In the genomic region with DNA sequence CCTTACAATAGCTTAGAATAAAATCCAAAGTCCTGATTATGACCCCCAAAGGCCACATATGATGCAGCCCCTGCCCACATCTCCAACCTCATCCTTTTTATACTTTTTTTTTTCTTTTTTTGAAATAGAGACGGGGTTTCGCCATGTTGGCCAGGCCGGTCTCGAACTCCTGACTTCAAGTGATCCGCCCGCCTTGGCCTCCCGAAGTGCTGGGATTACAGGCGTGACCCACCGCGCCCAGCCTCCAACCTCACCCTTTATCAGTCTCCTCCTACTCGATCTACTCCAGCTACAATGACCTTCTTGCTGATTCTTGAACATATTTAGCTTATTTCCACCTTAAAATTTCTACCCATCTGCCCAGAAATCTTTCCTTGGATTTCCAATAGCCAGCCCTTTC, we compare ENCODE assay signal across 8 cellular contexts. TPM values are rescaled to one million over a fixed set of nuclear protein-coding genes. Genes with fewer than 3 reads are reported as not detected.
DNase-seq lines count a peak whose midpoint lies in the region; ATAC-seq and TF ChIP-seq lines count a peak whose summit lies in the region.

No MANE protein-coding gene starts in this region.

- H3K27me3 ChIP-seq in suprapubic skin, result no peaks in the 10 kb centered on the region

- intact Hi-C loops in activated CD4-positive, alpha-beta T cell treated with anti-CD3 and anti-CD28 coated beads for 36 hours (cut with DNase I, micrococcal nuclease), result loop anchor here (1.0 to 5.0 kb wide), 2 partner anchors 155 to 566 kb away; partner anchors contain the start of genes ACAD10 (in 2 of the 2) and RPL6 (in 1 of the 2)
- intact Hi-C loops in activated T-helper 1 cell treated with anti-CD3 and anti-CD28 coated beads, Interleukin-12 subunit alpha, Interleukin-12 subunit beta, Interleukin-2, Interleukin-4 antibody, amounts not matched to agents 30 ng/mL and 10 ng/mL and 1 ng/mL, durations not matched to agents 14 hours and 24 hours and 36 hours (cut with micrococcal nuclease), result loop anchor here (1.0 to 5.0 kb wide), 4 partner anchors 267 to 1491 kb away; partner anchors contain the start of genes HECTD4, NAA25 and TRAFD1

- CTCF ChIA-PET in activated CD4-positive, alpha-beta T cell treated with anti-CD3 and anti-CD28 coated beads for 36 hours (lab: Charles Lee), result interaction anchor here (0.6 to 2.4 kb wide), 3 partner anchors 13 to 389 kb away, joined by 3 to 10 read pairs (median 3); no protein-coding TSS in a partner anchor

- H3K27me3 Mint-ChIP-seq in activated CD4-positive, alpha-beta T cell treated with anti-CD3 and anti-CD28 coated beads for 36 hours, result no peaks in the 10 kb centered on the region
- no peaks in the 10 kb centered on the region for H3K27me3 Mint-ChIP-seq in activated T-helper 1 cell treated with anti-CD3 and anti-CD28 coated beads, Interleukin-12 subunit alpha, Interleukin-12 subunit beta, Interleukin-2, Interleukin-4 antibody, amounts not matched to agents 30 ng/mL and 10 ng/mL and 1 ng/mL, durations not matched to agents 14 hours and 24 hours and 36 hours (ENCODE audit: insufficient read depth)

- peak; percentile 30 for DNase-seq in activated CD4-positive, alpha-beta T cell treated with anti-CD3 and anti-CD28 coated beads for 36 hours
- DNase-seq in activated CD4-positive, alpha-beta T cell treated with anti-CD3 and anti-CD28 coated beads for 1 hour, result no peak
- no peak for DNase-seq in activated T-helper 1 cell treated with anti-CD3 and anti-CD28 coated beads, Interleukin-12 subunit alpha, Interleukin-12 subunit beta, Interleukin-2, Interleukin-4 antibody, amounts not matched to agents 30 ng/mL and 10 ng/mL and 1 ng/mL, durations not matched to agents 14 hours and 24 hours and 36 hours (ENCODE audit: low spot score)
- DNase-seq in islet precursor cell, result peak; percentile 30
- no peak for DNase-seq in suprapubic skin (ENCODE audit: low spot score in 2 of 2)
- no peak for DNase-seq in NCI-H446 (lab: John Stamatoyannopoulos, UW)
- DNase-seq in GM19240 (ENCODE audit: insufficient read length, low spot score), result no peak

- TF ChIP-seq EP300 in suprapubic skin (IDR thresholded peaks at IDR 0.05), result no peak

- H3K36me3 Mint-ChIP-seq in activated CD4-positive, alpha-beta T cell treated with anti-CD3 and anti-CD28 coated beads for 36 hours (ENCODE audit: low read depth), result peaks cover 53% of the 10 kb centered on the region
- H3K36me3 Mint-ChIP-seq in activated T-helper 1 cell treated with anti-CD3 and anti-CD28 coated beads, Interleukin-12 subunit alpha, Interleukin-12 subunit beta, Interleukin-2, Interleukin-4 antibody, amounts not matched to agents 30 ng/mL and 10 ng/mL and 1 ng/mL, durations not matched to agents 14 hours and 24 hours and 36 hours (ENCODE audit: low read depth), result peaks cover 40% of the 10 kb centered on the region

- peak overlapping the region; percentile 87 for H3K4me3 Mint-ChIP-seq in activated CD4-positive, alpha-beta T cell treated with anti-CD3 and anti-CD28 coated beads for 36 hours
- peak overlapping the region; percentile 98 for H3K4me3 Mint-ChIP-seq in activated T-helper 1 cell treated with anti-CD3 and anti-CD28 coated beads, Interleukin-12 subunit alpha, Interleukin-12 subunit beta, Interleukin-2, Interleukin-4 antibody, amounts not matched to agents 30 ng/mL and 10 ng/mL and 1 ng/mL, durations not matched to agents 14 hours and 24 hours and 36 hours

- H3K9me3 ChIP-seq in suprapubic skin, result no peaks in the 10 kb centered on the region

- peaks cover 43% of the 10 kb centered on the region for H3K4me1 ChIP-seq in suprapubic skin

- H3K27ac Mint-ChIP-seq in activated CD4-positive, alpha-beta T cell treated with anti-CD3 and anti-CD28 coated beads for 36 hours, result peak overlapping the region; percentile 96
- peak overlapping the region; percentile 99 for H3K27ac Mint-ChIP-seq in activated T-helper 1 cell treated with anti-CD3 and anti-CD28 coated beads, Interleukin-12 subunit alpha, Interleukin-12 subunit beta, Interleukin-2, Interleukin-4 antibody, amounts not matched to agents 30 ng/mL and 10 ng/mL and 1 ng/mL, durations not matched to agents 14 hours and 24 hours and 36 hours

- peak overlapping the region; percentile 98 for H3K27ac ChIP-seq in suprapubic skin

- TF ChIP-seq POLR2A in suprapubic skin (IDR thresholded peaks at IDR 0.05), result no peak

- peak overlapping the region; percentile 94 for H3K4me3 ChIP-seq in suprapubic skin

- TF ChIP-seq CTCF in suprapubic skin (IDR thresholded peaks at IDR 0.05), result no peak

- peaks cover 8% of the 10 kb centered on the region for H3K36me3 ChIP-seq in suprapubic skin

- H3K4me1 Mint-ChIP-seq in activated CD4-positive, alpha-beta T cell treated with anti-CD3 and anti-CD28 coated beads for 36 hours, result peaks cover 47% of the 10 kb centered on the region
- H3K4me1 Mint-ChIP-seq in activated T-helper 1 cell treated with anti-CD3 and anti-CD28 coated beads, Interleukin-12 subunit alpha, Interleukin-12 subunit beta, Interleukin-2, Interleukin-4 antibody, amounts not matched to agents 30 ng/mL and 10 ng/mL and 1 ng/mL, durations not matched to agents 14 hours and 24 hours and 36 hours (ENCODE audit: low read depth), result peaks cover 49% of the 10 kb centered on the region

- 34% methylated on average over 11 of the region's 11 CpGs for whole genome bisulfite sequencing in suprapubic skin

- no peaks in the 10 kb centered on the region for H3K9me3 Mint-ChIP-seq in activated CD4-positive, alpha-beta T cell treated with anti-CD3 and anti-CD28 coated beads for 36 hours (ENCODE audit: low read depth)
- H3K9me3 Mint-ChIP-seq in activated T-helper 1 cell treated with anti-CD3 and anti-CD28 coated beads, Interleukin-12 subunit alpha, Interleukin-12 subunit beta, Interleukin-2, Interleukin-4 antibody, amounts not matched to agents 30 ng/mL and 10 ng/mL and 1 ng/mL, durations not matched to agents 14 hours and 24 hours and 36 hours, result no peaks in the 10 kb centered on the region

- POLR2A ChIA-PET in activated CD4-positive, alpha-beta T cell treated with anti-CD3 and anti-CD28 coated beads for 36 hours (lab: Charles Lee), result interaction anchor here (0.6 kb wide), 2 partner anchors 243 to 1081 kb away, joined by 4 to 7 read pairs; no protein-coding TSS in a partner anchor

- no peak for ATAC-seq in activated CD4-positive, alpha-beta T cell treated with anti-CD3 and anti-CD28 coated beads for 36 hours
- no peak for ATAC-seq in GM21360 (IDR thresholded peaks at IDR 0.05; ENCODE audit: unreplicated experiment)

RNA-seq across cellular contexts. Expression of gene MAPKAPK5, which starts 1.2 kb away (rescaled TPM):
- 10 to 100 TPM; 47.5 to 57.5 TPM for total RNA-seq in activated CD4-positive, alpha-beta T cell treated with anti-CD3 and anti-CD28 coated beads for 36 hours
- total RNA-seq in activated T-helper 1 cell treated with anti-CD3 and anti-CD28 coated beads, Interleukin-12 subunit alpha, Interleukin-12 subunit beta, Interleukin-2, Interleukin-4 antibody, amounts not matched to agents 30 ng/mL and 10 ng/mL and 1 ng/mL, durations not matched to agents 14 hours and 24 hours and 36 hours, result 82.1 and 86.5 TPM in 2 replicates
- total RNA-seq in suprapubic skin, result 10 to 100 TPM; 38.9 to 69.7 (median 58.6) TPM

Comparison
In these comparisons a context has a peak if more than half of its experiments do, and no peak if none do; other contexts are left out.
1. DNase-seq: peak in activated CD4-positive, alpha-beta T cell treated with anti-CD3 and anti-CD28 coated beads for 36 hours (single experiment) and islet precursor cell (single experiment); none in activated CD4-positive, alpha-beta T cell treated with anti-CD3 and anti-CD28 coated beads for 1 hour (single experiment), activated T-helper 1 cell treated with anti-CD3 and anti-CD28 coated beads, Interleukin-12 subunit alpha, Interleukin-12 subunit beta, Interleukin-2, Interleukin-4 antibody, amounts not matched to agents 30 ng/mL and 10 ng/mL and 1 ng/mL, durations not matched to agents 14 hours and 24 hours and 36 hours (single experiment), suprapubic skin (0 of 2), NCI-H446 (0 of 2) and GM19240 (single experiment).